In the genomic region with DNA sequence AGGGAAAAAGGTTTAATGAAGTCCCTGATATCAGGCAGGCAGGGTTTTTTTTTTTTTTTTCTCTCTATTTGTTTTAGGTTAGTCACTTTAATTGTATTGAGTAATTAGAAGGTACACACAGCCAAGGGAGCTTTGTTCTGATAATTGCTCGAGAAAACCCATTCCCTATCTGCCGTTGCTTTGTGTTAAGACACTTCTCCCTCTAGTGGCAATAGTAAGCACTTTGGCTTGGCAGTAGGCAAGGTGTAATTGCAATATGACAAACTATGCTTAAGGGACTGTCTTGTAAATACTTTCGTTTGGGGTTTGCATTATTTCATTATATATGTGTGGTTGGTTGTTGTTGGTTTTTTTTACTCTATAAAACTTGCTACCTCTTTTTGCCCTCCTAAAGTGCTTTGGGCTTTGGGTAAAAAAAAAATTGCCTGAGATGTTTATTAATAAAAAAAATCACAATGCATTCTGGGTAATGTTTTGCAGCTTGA, we compare ENCODE assay signal across 8 cellular contexts.
A peak's percentile ranks its signal among the peaks of the same experiment; 100 is the strongest.
DNase-seq lines count a peak whose midpoint lies in the region; ATAC-seq and TF ChIP-seq lines count a peak whose summit lies in the region.

No MANE protein-coding gene starts in this region.

- TF ChIP-seq CTCF in GM12865 (IDR thresholded peaks at IDR 0.05; ENCODE audit: insufficient read depth, low read depth, low read length, missing control alignments) = peak; percentile 82
- peak; percentile 64 to 70 for TF ChIP-seq CTCF in left lung (IDR thresholded peaks at IDR 0.05)
- TF ChIP-seq CTCF in upper lobe of left lung (IDR thresholded peaks at IDR 0.05) = peak; percentile 55 to 82 (median 74)

- H3K4me1 ChIP-seq in left lung (peaks cover 0 to 4% of the 10 kb centered on the region in 2 donors), upper lobe of left lung (peaks cover 0 to 7% (median 3%) of the 10 kb centered on the region in 4 donors)

- 2 to 5% methylated on average over 3 of the region's 3 CpGs for WGBS in upper lobe of left lung, 2 donors

- no peak for TF ChIP-seq EP300 in upper lobe of left lung (IDR thresholded peaks at IDR 0.05)

- ATAC-seq in left lung (peak; percentile 97), upper lobe of left lung (ENCODE audit: low FRiP score in 2 of 2) (peak; percentile 70 to 80), GM21515 (IDR thresholded peaks at IDR 0.05; ENCODE audit: unreplicated experiment) (no peak)

- H3K27ac ChIP-seq in left lung (no peak overlapping the region), upper lobe of left lung (no peak overlapping the region)

- H3K9me3 ChIP-seq in left lung (no peaks in the 10 kb centered on the region), upper lobe of left lung (no peaks in the 10 kb centered on the region)

- H3K27me3 ChIP-seq in left lung = no peaks in the 10 kb centered on the region
- H3K27me3 ChIP-seq in upper lobe of left lung = no peaks in the 10 kb centered on the region

- H3K36me3 ChIP-seq in left lung (no peaks in the 10 kb centered on the region), upper lobe of left lung (peaks cover 0 to 3% (median 0%) of the 10 kb centered on the region in 4 donors)

- no peak overlapping the region for H3K4me3 ChIP-seq in GM12865 (ENCODE audit: low read depth, low read length)
- H3K4me3 ChIP-seq in left lung = no peak overlapping the region
- H3K4me3 ChIP-seq in upper lobe of left lung = no peak overlapping the region

- intact Hi-C loops in left lung (cut with DNase I) = loop anchor here in 1 of 2 donors (10.0 kb wide), 1 partner anchor 253 kb away; no protein-coding TSS in a partner anchor

- DNase-seq in AG08396 (ENCODE audit: low spot score) (peak; percentile 64), GM12865 (ENCODE audit: low read depth) (peak; percentile 76), NCI-H1417 (lab: John Stamatoyannopoulos, UW) (peak; percentile 66 to 95 (median 68)), SKM-1 (lab: John Stamatoyannopoulos, UW; ENCODE audit: unreplicated experiment) (peak; percentile 67), dedifferentiated amniotic fluid mesenchymal stem cell (ENCODE audit: extremely low spot score) (peak; percentile 68), left lung (no peak), upper lobe of left lung (peak in 1 of 2 donors; percentile 30)

- no peak for TF ChIP-seq POLR2A in upper lobe of left lung (IDR thresholded peaks at IDR 0.05)

Comparison
In these comparisons a context has a peak if more than half of its experiments do, and no peak if none do; other contexts are left out.
1. DNase-seq: peak in AG08396 (single experiment), GM12865 (single experiment), NCI-H1417 (3 of 3), SKM-1 (single experiment) and dedifferentiated amniotic fluid mesenchymal stem cell (single experiment); none in left lung (0 of 2).
2. Peak in every context shown above with its lines, with median percentiles within 50 percentile points of each other: CTCF ChIP-seq.